In genomic region chr17:76191891-76192290, GRCh38 we compare ENCODE assay signal across 9 cellular contexts. TPM values are rescaled to one million over a fixed set of nuclear protein-coding genes. Genes with fewer than 3 reads are reported as not detected.
DNase-seq lines count a peak whose midpoint lies in the region; ATAC-seq, FAIRE-seq and TF ChIP-seq lines count a peak whose summit lies in the region.
"Had no signal": no experiment of that assay in that cellular context is flagged by ENCODE, and none has a peak within 500 bp of the region (broad histone marks: within the 10 kb centered on the region; RNA-seq: fewer than 3 reads in every experiment).

No MANE protein-coding gene starts in this region.

- peak overlapping the region; percentile 23 to 50 (median 46) for H3K27ac ChIP-seq in Peyer's patch
- H3K27ac ChIP-seq in right atrium auricular region: no peak overlapping the region

- ATAC-seq in GM21737 (IDR thresholded peaks at IDR 0.05; ENCODE audit: unreplicated experiment) (peak; percentile 55), GM18519 (IDR thresholded peaks at IDR 0.05; ENCODE audit: low FRiP score, unreplicated experiment) (no peak), GM21526 (IDR thresholded peaks at IDR 0.05; ENCODE audit: low FRiP score, unreplicated experiment) (no peak)

- peaks cover 0 to under 1% (median 0%) of the 10 kb centered on the region in 3 donors for H3K27me3 Mint-ChIP-seq in immature natural killer cell (ENCODE audit: low read depth in 3 of 3)

- TF ChIP-seq CTCF in Peyer's patch (IDR thresholded peaks at IDR 0.05) (no peak), right atrium auricular region (IDR thresholded peaks at IDR 0.05) (no peak)

- H3K9me3 Mint-ChIP-seq in immature natural killer cell: no peaks in the 10 kb centered on the region

- no peaks in the 10 kb centered on the region for H3K36me3 ChIP-seq in Peyer's patch
- no peaks in the 10 kb centered on the region for H3K36me3 ChIP-seq in right atrium auricular region

- DNase-seq in GM18507 (ENCODE audit: extremely low spot score, insufficient read length, low read depth) (no peak), Peyer's patch (peak in 1 of 3 donors; percentile 29), immature natural killer cell (peak; percentile 24 to 41 (median 34)), right atrium auricular region (ENCODE audit: low spot score) (no peak), D341Med (ENCODE audit: low spot score) (no peak)
- DNase-seq: NCI-H1930 had no signal

- H3K9me3 ChIP-seq in Peyer's patch (no peaks in the 10 kb centered on the region), right atrium auricular region (no peaks in the 10 kb centered on the region)

- peak; percentile 94 for FAIRE-seq in GM18507 (lab: Jason Lieb, UNC)

- no peak for TF ChIP-seq POLR2A in Peyer's patch (IDR thresholded peaks at IDR 0.05)

- peak overlapping the region; percentile 69 to 91 (median 83) for H3K27ac Mint-ChIP-seq in immature natural killer cell

- H3K4me3 ChIP-seq in Peyer's patch: no peak overlapping the region
- H3K4me3 ChIP-seq in right atrium auricular region: no peak overlapping the region

- no peaks in the 10 kb centered on the region for H3K27me3 ChIP-seq in Peyer's patch
- no peaks in the 10 kb centered on the region for H3K27me3 ChIP-seq in right atrium auricular region

- H3K4me1 ChIP-seq in Peyer's patch: no peaks in the 10 kb centered on the region
- H3K4me1 ChIP-seq in right atrium auricular region: peaks cover 0 to 12% of the 10 kb centered on the region in 2 donors

- peak overlapping the region; percentile 53 to 75 (median 64) for H3K4me3 Mint-ChIP-seq in immature natural killer cell

- peaks cover 52 to 59% of the 10 kb centered on the region in 2 donors for H3K4me1 Mint-ChIP-seq in immature natural killer cell

- no peaks in the 10 kb centered on the region for H3K36me3 Mint-ChIP-seq in immature natural killer cell

RNA-seq across cellular contexts. Expression of gene RNF157, which starts 48.4 kb away (rescaled TPM):
- total RNA-seq in Peyer's patch (100 to 1,000 TPM in 2 of 4 donors, 10 to 100 TPM in 2; 73.4 to 115 (median 106) TPM), right atrium auricular region (10 to 100 TPM in 1 of 2 donors, 1 to 10 TPM in 1; 9.5 to 13.0 TPM)
- 1 to 10 TPM in 2 of 3 donors, under 1 TPM in 1; 0.69 to 3.0 (median 1.2) TPM for polyA plus RNA-seq in immature natural killer cell

RNA-seq across cellular contexts. Expression of gene FOXJ1, which starts 50.8 kb away (rescaled TPM):
- total RNA-seq in Peyer's patch: not detected
- polyA plus RNA-seq in immature natural killer cell: not detected
- not detected for total RNA-seq in right atrium auricular region

Comparison
In these comparisons a context has a peak if more than half of its experiments do, and no peak if none do; other contexts are left out.
1. DNase-seq: peak in immature natural killer cell (3 of 3); none in GM18507 (single experiment), right atrium auricular region (single experiment) and D341Med (single experiment).
2. H3K27ac ChIP-seq: peak in Peyer's patch (4 of 4); none in right atrium auricular region (0 of 2).
3. RNA of gene RNF157, which starts 48.4 kb away (total RNA-seq): 73.4 to 115 TPM in Peyer's patch; 9.5 to 13.0 TPM in right atrium auricular region; every median in the first group is over 4 times any median in the second.